In genomic region chr1:173307845-173308244, GRCh38 we compare ENCODE assay signal across 8 cellular contexts.
"Had no signal": no experiment of that assay in that cellular context is flagged by ENCODE, and none has a peak within 500 bp of the region (broad histone marks: within the 10 kb centered on the region; RNA-seq: fewer than 3 reads in every experiment).

No MANE protein-coding gene starts in this region.

- DNase-seq: GDM1, GF-D8 had no signal

- ATAC-seq: GM12878 had no signal

- H3K4me3 ChIP-seq: GM12878 had no signal

- FAIRE-seq: G401.6, GM12878, GM12891, GM12892, GM18507, GM19239 had no signal
